In the genomic region with DNA sequence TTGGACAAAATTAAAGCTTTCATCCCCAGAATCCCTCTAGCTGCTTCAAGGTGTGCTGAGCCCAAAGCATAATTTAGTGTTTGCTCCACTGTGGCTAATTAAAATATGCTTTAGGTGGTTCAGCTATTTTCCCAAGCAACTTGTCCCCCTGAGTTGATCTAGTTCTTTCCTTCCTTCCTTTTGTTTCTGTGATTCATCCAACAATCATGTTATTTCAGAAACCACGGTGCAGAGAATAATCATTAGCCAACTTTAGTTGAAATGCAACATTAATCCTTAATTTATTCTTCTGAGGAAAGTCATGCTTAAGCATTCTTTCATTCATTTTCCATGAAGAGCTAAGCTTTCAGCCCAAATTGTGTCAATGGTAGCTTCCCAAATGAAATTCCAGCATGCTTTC, we compare ENCODE assay signal across 24 cellular contexts.
DNase-seq lines count a peak whose midpoint lies in the region; ATAC-seq and TF ChIP-seq lines count a peak whose summit lies in the region.
"Had no signal": no experiment of that assay in that cellular context is flagged by ENCODE, and none has a peak within 500 bp of the region (broad histone marks: within the 10 kb centered on the region; RNA-seq: fewer than 3 reads in every experiment).

No MANE protein-coding gene starts in this region.

- H3K79me2 ChIP-seq in GM23248 (ENCODE audit: insufficient read depth) = no peaks in the 10 kb centered on the region

- H3K27me3 Mint-ChIP-seq in stimulated activated naive CD8-positive, alpha-beta T cell treated with anti-CD3 and anti-CD28 coated beads, Interleukin-15, amount 100 ng/mL, for 72 hours = no peaks in the 10 kb centered on the region

- H3K4me1 ChIP-seq in GM23248 (ENCODE audit: insufficient read depth) = no peaks in the 10 kb centered on the region

- H2AFZ ChIP-seq in GM23248 = no peak overlapping the region
- H2AFZ ChIP-seq: PC-9 had no signal

- no peak overlapping the region for H3K4me2 ChIP-seq in GM23248 (ENCODE audit: unreplicated experiment)
- H3K4me2 ChIP-seq: PC-9, SK-N-SH had no signal

- 0% methylated on average over 1 of the region's 1 CpG for WGBS in GM23248 (ENCODE audit: low coverage in 1 of 2, low lambda C conversion rate in 2 of 2, missing lambda C conversion rate in 2 of 2), 2 experiments

- H4K20me1 ChIP-seq in GM23248 (ENCODE audit: insufficient read depth) = no peaks in the 10 kb centered on the region

- H3K9ac ChIP-seq in GM23248 = no peak overlapping the region
- H3K9ac ChIP-seq: SK-N-SH had no signal

- in situ Hi-C loops in GM23248 (cut with MboI) = no loop called here

- TF ChIP-seq CTCF in kidney epithelial cell (IDR thresholded peaks at IDR 0.05; ENCODE audit: insufficient read depth, low read length, poor library complexity, severe bottlenecking) = no peak

- H3K9me3 ChIP-seq in GM23248 (ENCODE audit: low read depth) = no peaks in the 10 kb centered on the region
- H3K9me3 ChIP-seq: SK-N-SH had no signal

- H3K27me3 ChIP-seq in GM23248 (replicated peaks; ENCODE audit: insufficient read depth) (no peaks in the 10 kb centered on the region), kidney epithelial cell (ENCODE audit: control insufficient read depth, insufficient read depth, low read length) (no peaks in the 10 kb centered on the region)

- DNase-seq in GM23248 (peak; percentile 11), dermis microvascular lymphatic vessel endothelial cell (ENCODE audit: low read depth in 2 of 2) (peak; percentile 11 to 24), kidney epithelial cell (ENCODE audit: low read depth) (peak; percentile 39), HuH-7.5 (ENCODE audit: low spot score) (no peak), middle frontal gyrus (ENCODE audit: extremely low spot score, low spot score) (no peak)
- DNase-seq in stimulated activated naive CD8-positive, alpha-beta T cell treated with anti-CD3 and anti-CD28 coated beads, Interleukin-15, amount 100 ng/mL, for 72 hours = no peak
- DNase-seq: AML-193; C1 segment of cervical spinal cord; CD8-positive, alpha-beta T cell; GDM1; H9; HFFc6; KG1; NCI-H1092 treated with DMSO at 0.1 percent for 48 hours; NCI-H1436 treated with DMSO at 0.1 percent for 48 hours; NCI-H2029; NCI-H2227 treated with DMSO at 0.1 percent for 48 hours; NCI-H510A; PC-9; SIG-M5; SK-N-SH had no signal

- no peak overlapping the region for H3K4me3 ChIP-seq in GM23248
- no peak overlapping the region for H3K4me3 ChIP-seq in kidney epithelial cell (ENCODE audit: low read depth, low read length)
- H3K4me3 ChIP-seq: PC-9 had no signal

- no peak overlapping the region for H3K27ac ChIP-seq in GM23248
- H3K27ac ChIP-seq: HL-60, PC-9, RWPE1 had no signal

- no peaks in the 10 kb centered on the region for H3K36me3 ChIP-seq in GM23248 (ENCODE audit: low read depth)
- H3K36me3 ChIP-seq in kidney epithelial cell (ENCODE audit: control insufficient read depth, insufficient read depth, low read length) = no peaks in the 10 kb centered on the region

- H3K4me1 Mint-ChIP-seq in stimulated activated naive CD8-positive, alpha-beta T cell treated with anti-CD3 and anti-CD28 coated beads, Interleukin-15, amount 100 ng/mL, for 72 hours = no peaks in the 10 kb centered on the region
- H3K4me1 Mint-ChIP-seq: H9 had no signal

- no peak overlapping the region for H3K27ac Mint-ChIP-seq in stimulated activated naive CD8-positive, alpha-beta T cell treated with anti-CD3 and anti-CD28 coated beads, Interleukin-15, amount 100 ng/mL, for 72 hours
- H3K27ac Mint-ChIP-seq: CD8-positive, alpha-beta T cell; H9; HFFc6 had no signal

- ATAC-seq in GM18870 (IDR thresholded peaks at IDR 0.05; ENCODE audit: unreplicated experiment) = no peak
- ATAC-seq in stimulated activated naive CD8-positive, alpha-beta T cell treated with anti-CD3 and anti-CD28 coated beads, Interleukin-15, amount 100 ng/mL, for 72 hours = no peak
- ATAC-seq: CD8-positive, alpha-beta T cell had no signal

- no peak overlapping the region for H3K4me3 Mint-ChIP-seq in stimulated activated naive CD8-positive, alpha-beta T cell treated with anti-CD3 and anti-CD28 coated beads, Interleukin-15, amount 100 ng/mL, for 72 hours
- H3K4me3 Mint-ChIP-seq: CD8-positive, alpha-beta T cell; H9; HFFc6 had no signal

- no peaks in the 10 kb centered on the region for H3K9me2 ChIP-seq in GM23248 (ENCODE audit: insufficient read depth)
- H3K9me2 ChIP-seq: SK-N-SH had no signal

- no peaks in the 10 kb centered on the region for H3F3A ChIP-seq in GM23248 (ENCODE audit: insufficient read depth)

- H3K9me3 Mint-ChIP-seq in stimulated activated naive CD8-positive, alpha-beta T cell treated with anti-CD3 and anti-CD28 coated beads, Interleukin-15, amount 100 ng/mL, for 72 hours = no peaks in the 10 kb centered on the region
- H3K9me3 Mint-ChIP-seq: CD8-positive, alpha-beta T cell; H9; HFFc6 had no signal

Comparison
In these comparisons a context has a peak if more than half of its experiments do, and no peak if none do; other contexts are left out.
1. DNase-seq: peak in GM23248 (single experiment), dermis microvascular lymphatic vessel endothelial cell (2 of 2) and kidney epithelial cell (single experiment); none in HuH-7.5 (single experiment), middle frontal gyrus (single experiment) and stimulated activated naive CD8-positive, alpha-beta T cell treated with anti-CD3 and anti-CD28 coated beads, Interleukin-15, amount 100 ng/mL, for 72 hours (0 of 2).